Comparison of ENCODE assay signal across 27 cellular contexts in the genomic region with DNA sequence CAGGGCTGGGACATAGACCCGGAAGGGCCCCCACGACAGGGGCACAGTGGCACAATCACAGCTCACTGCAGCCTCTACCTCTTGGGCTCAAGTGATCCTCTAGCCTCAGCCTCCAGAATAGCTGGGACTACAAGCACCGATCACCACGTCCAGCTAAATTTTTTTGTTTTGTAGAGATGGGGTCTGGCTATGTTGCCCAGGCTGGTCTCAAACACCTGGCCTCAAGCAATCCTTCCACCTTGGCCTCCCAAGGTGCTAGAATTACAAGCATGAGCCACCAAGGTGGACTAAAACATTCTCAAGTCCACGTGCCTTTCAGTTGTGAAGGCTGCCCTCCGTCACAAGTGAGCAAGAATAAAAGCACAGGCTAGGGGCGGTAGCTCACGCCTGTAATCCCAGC.
"Had no signal": no experiment of that assay in that cellular context is flagged by ENCODE, and none has a peak within 500 bp of the region (broad histone marks: within the 10 kb centered on the region; RNA-seq: fewer than 3 reads in every experiment).

No MANE protein-coding gene starts in this region.

- H3K36me3 Mint-ChIP-seq: stimulated activated effector memory CD8-positive, alpha-beta T cell treated with anti-CD3 and anti-CD28 coated beads, Interleukin-12 subunit alpha, Interleukin-12 subunit beta, amount 100 ng/mL, for 72 hours had no signal

- ATAC-seq: naive thymus-derived CD8-positive, alpha-beta T cell; natural killer cell treated with Interleukin-12 subunit alpha and Interleukin-12 subunit beta and Interleukin-15 and Interleukin-18, amount 100 ng/mL, for 72 hours; stimulated activated naive B cell treated with anti-CD40 and anti-IgM and Interleukin-4, amounts not matched to agents 10 μg/mL and 1 μg/mL and 100 μg/mL, for 72 hours had no signal

- DNase-seq: naive thymus-derived CD8-positive, alpha-beta T cell; nephron progenitor cell; nucleus accumbens; pancreas; retina; sigmoid colon; small intestine; stimulated activated CD4-positive, alpha-beta T cell treated with anti-CD3 and anti-CD28 coated beads, Interleukin-15, amount 100 ng/mL, for 24 hours; stimulated activated CD4-positive, alpha-beta T cell treated with anti-CD3 and anti-CD28 coated beads, Interleukin-2, amount 100 ng/mL, for 24 hours; stimulated activated CD4-positive, alpha-beta T cell treated with anti-CD3 and anti-CD28 coated beads, Interleukin-2, amount 100 ng/mL, for 48 hours; stimulated activated CD4-positive, alpha-beta T cell treated with anti-CD3 and anti-CD28 coated beads, Interleukin-4, amount 100 ng/mL, for 24 hours; stimulated activated naive B cell treated with anti-CD40 and anti-IgM and Interleukin-4, amounts not matched to agents 10 μg/mL and 1 μg/mL and 100 μg/mL, for 72 hours; stimulated activated naive CD4-positive, alpha-beta T cell treated with Interleukin-2 at 50 U/mL for 16 hours; stomach; thyroid gland; upper lobe of right lung; uterus had no signal

- H3K27me3 ChIP-seq: neutrophil, pancreas, right lobe of liver, sigmoid colon, stomach, thyroid gland, tibial nerve, upper lobe of right lung, uterus had no signal

- H3K4me3 ChIP-seq: pancreas, prostate gland, right lobe of liver, sigmoid colon, stomach, thoracic aorta, thyroid gland, tibial nerve, upper lobe of right lung, uterus had no signal

- H3K4me1 Mint-ChIP-seq: nephron progenitor cell, neural crest cell had no signal

- H3K27ac Mint-ChIP-seq: natural killer cell treated with Interleukin-12 subunit alpha and Interleukin-12 subunit beta and Interleukin-15 and Interleukin-18, amount 100 ng/mL, for 72 hours; nephron progenitor cell; stimulated activated effector memory CD8-positive, alpha-beta T cell treated with anti-CD3 and anti-CD28 coated beads, Interleukin-12 subunit alpha, Interleukin-12 subunit beta, amount 100 ng/mL, for 72 hours; stimulated activated naive B cell treated with anti-CD40 and anti-IgM and Interleukin-4, amounts not matched to agents 10 μg/mL and 1 μg/mL and 100 μg/mL, for 72 hours; stimulated activated naive CD8-positive, alpha-beta T cell treated with anti-CD3 and anti-CD28 coated beads, Interleukin-15, Interleukin-2, amounts not matched to agents 100 ng/mL and 50 ng/mL, for 24 hours; type B pancreatic cell had no signal

- H3K36me3 ChIP-seq: pancreas, prostate gland, thoracic aorta, thyroid gland, upper lobe of right lung, uterus had no signal

- H3K27me3 Mint-ChIP-seq: naive thymus-derived CD8-positive, alpha-beta T cell; natural killer cell treated with Interleukin-12 subunit alpha and Interleukin-12 subunit beta and Interleukin-15 and Interleukin-18, amount 100 ng/mL, for 72 hours; stimulated activated naive B cell treated with anti-CD40 and anti-IgM and Interleukin-4, amounts not matched to agents 10 μg/mL and 1 μg/mL and 100 μg/mL, for 72 hours; stimulated activated naive CD8-positive, alpha-beta T cell treated with anti-CD3 and anti-CD28 coated beads, Interleukin-15, Interleukin-2, amounts not matched to agents 100 ng/mL and 50 ng/mL, for 24 hours; type B pancreatic cell had no signal

- H3K4me3 Mint-ChIP-seq: naive thymus-derived CD8-positive, alpha-beta T cell; natural killer cell treated with Interleukin-12 subunit alpha and Interleukin-12 subunit beta and Interleukin-15 and Interleukin-18, amount 100 ng/mL, for 72 hours; nephron progenitor cell; neural crest cell; stimulated activated effector memory CD8-positive, alpha-beta T cell treated with anti-CD3 and anti-CD28 coated beads, Interleukin-12 subunit alpha, Interleukin-12 subunit beta, amount 100 ng/mL, for 72 hours; stimulated activated naive B cell treated with anti-CD40 and anti-IgM and Interleukin-4, amounts not matched to agents 10 μg/mL and 1 μg/mL and 100 μg/mL, for 72 hours; stimulated activated naive CD8-positive, alpha-beta T cell treated with anti-CD3 and anti-CD28 coated beads, Interleukin-15, Interleukin-2, amounts not matched to agents 100 ng/mL and 50 ng/mL, for 24 hours; type B pancreatic cell had no signal

- FAIRE-seq: pancreas, small intestine had no signal

- H3K27ac ChIP-seq: pancreas, prostate gland, right lobe of liver, sigmoid colon, thoracic aorta, thyroid gland, tibial nerve, upper lobe of right lung, uterus had no signal

- H3K4me1 ChIP-seq: pancreas, sigmoid colon, thyroid gland, uterus had no signal

- H3K9me3 ChIP-seq: neutrophil, pancreas, prostate gland, right lobe of liver, sigmoid colon, thoracic aorta, thyroid gland, tibial nerve, upper lobe of right lung, uterus had no signal
